In genomic region chr11:33371049-33371448, GRCh38 we compare ENCODE assay signal across 25 cellular contexts. TPM values are rescaled to one million over a fixed set of nuclear protein-coding genes. Genes with fewer than 3 reads are reported as not detected.
"Had no signal": no experiment of that assay in that cellular context is flagged by ENCODE, and none has a peak within 500 bp of the region (broad histone marks: within the 10 kb centered on the region; RNA-seq: fewer than 3 reads in every experiment).

No MANE protein-coding gene starts in this region.

- H3K36me3 Mint-ChIP-seq: activated naive CD4-positive, alpha-beta T cell treated with anti-CD3 and anti-CD28 coated beads, Interleukin-2, amount 50 U/mL, for 72 hours; natural killer cell; stimulated activated effector memory CD8-positive, alpha-beta T cell treated with anti-CD3 and anti-CD28 coated beads, Interleukin-12 subunit alpha, Interleukin-12 subunit beta, amount 100 ng/mL, for 72 hours had no signal

- H3K4me3 ChIP-seq: pancreas, right lobe of liver, skin epidermis, tibial nerve, uterus had no signal

- DNase-seq: activated CD4-positive, CD25-positive, alpha-beta regulatory T cell treated with anti-CD3 and anti-CD28 coated beads, Interleukin-2, amount 50 U/mL, for 72 hours; activated CD8-positive, alpha-beta memory T cell treated with anti-CD3 and anti-CD28 coated beads for 24 hours; activated CD8-positive, alpha-beta memory T cell treated with anti-CD3 and anti-CD28 coated beads, Interleukin-2, amount 50 U/mL, for 4 hours; activated T-cell treated with anti-CD3 and anti-CD28 coated beads, Interleukin-2, amount 50 U/mL, for 24 hours; aorta; central memory CD4-positive, alpha-beta T cell; effector CD8-positive, alpha-beta T cell; foreskin melanocyte; left ventricle myocardium superior; mammary epithelial cell; midbrain; natural killer cell; pancreas; right lobe of liver; stimulated activated CD4-positive, alpha-beta T cell treated with anti-CD3 and anti-CD28 coated beads, Interleukin-1b, Interleukin-23, amount 100 ng/mL, for 48 hours; stimulated activated naive CD8-positive, alpha-beta T cell treated with anti-CD3 and anti-CD28 coated beads, Interleukin-15, amount 100 ng/mL, for 72 hours; T-helper 17 cell; uterus had no signal

- H3K27me3 ChIP-seq: pancreas, right lobe of liver had no signal

- H3K9me3 Mint-ChIP-seq: activated naive CD4-positive, alpha-beta T cell treated with anti-CD3 and anti-CD28 coated beads, Interleukin-2, amount 50 U/mL, for 72 hours; activated T-cell treated with anti-CD3 and anti-CD28 coated beads, Interleukin-2, amount 50 U/mL, for 24 hours; activated T-helper 17 cell treated with anti-CD3 and anti-CD28 coated beads, Interleukin-2, amount 50 U/mL, for 72 hours; natural killer cell; stimulated activated effector memory CD8-positive, alpha-beta T cell treated with anti-CD3 and anti-CD28 coated beads, Interleukin-12 subunit alpha, Interleukin-12 subunit beta, amount 100 ng/mL, for 72 hours; stimulated activated naive CD8-positive, alpha-beta T cell treated with anti-CD3 and anti-CD28 coated beads, Interleukin-15, amount 100 ng/mL, for 72 hours had no signal

- ATAC-seq: activated naive CD4-positive, alpha-beta T cell treated with anti-CD3 and anti-CD28 coated beads, Interleukin-2, amount 50 U/mL, for 72 hours; activated T-helper 17 cell treated with anti-CD3 and anti-CD28 coated beads, Interleukin-2, amount 50 U/mL, for 72 hours; esophagus mucosa; left ventricle myocardium superior; natural killer cell; stimulated activated naive CD8-positive, alpha-beta T cell treated with anti-CD3 and anti-CD28 coated beads, Interleukin-15, amount 100 ng/mL, for 72 hours; T-helper 17 cell had no signal

- H3K27ac ChIP-seq: pancreas, right lobe of liver, skin epidermis, uterus, VCaP had no signal

- H3K4me1 Mint-ChIP-seq: activated T-helper 17 cell treated with anti-CD3 and anti-CD28 coated beads, Interleukin-2, amount 50 U/mL, for 72 hours; natural killer cell; stimulated activated effector memory CD8-positive, alpha-beta T cell treated with anti-CD3 and anti-CD28 coated beads, Interleukin-12 subunit alpha, Interleukin-12 subunit beta, amount 100 ng/mL, for 72 hours; stimulated activated naive CD8-positive, alpha-beta T cell treated with anti-CD3 and anti-CD28 coated beads, Interleukin-15, amount 100 ng/mL, for 72 hours; T-helper 17 cell had no signal

- H3K4me3 Mint-ChIP-seq: activated T-cell treated with anti-CD3 and anti-CD28 coated beads, Interleukin-2, amount 50 U/mL, for 24 hours; activated T-helper 17 cell treated with anti-CD3 and anti-CD28 coated beads, Interleukin-2, amount 50 U/mL, for 72 hours; natural killer cell; stimulated activated effector memory CD8-positive, alpha-beta T cell treated with anti-CD3 and anti-CD28 coated beads, Interleukin-12 subunit alpha, Interleukin-12 subunit beta, amount 100 ng/mL, for 72 hours; stimulated activated naive CD8-positive, alpha-beta T cell treated with anti-CD3 and anti-CD28 coated beads, Interleukin-15, amount 100 ng/mL, for 72 hours; T-helper 17 cell had no signal

- H3K27ac Mint-ChIP-seq: activated naive CD4-positive, alpha-beta T cell treated with anti-CD3 and anti-CD28 coated beads, Interleukin-2, amount 50 U/mL, for 72 hours; activated T-cell treated with anti-CD3 and anti-CD28 coated beads, Interleukin-2, amount 50 U/mL, for 24 hours; activated T-helper 17 cell treated with anti-CD3 and anti-CD28 coated beads, Interleukin-2, amount 50 U/mL, for 72 hours; natural killer cell; stimulated activated effector memory CD8-positive, alpha-beta T cell treated with anti-CD3 and anti-CD28 coated beads, Interleukin-12 subunit alpha, Interleukin-12 subunit beta, amount 100 ng/mL, for 72 hours; T-helper 17 cell had no signal

- H3K36me3 ChIP-seq: pancreas, right lobe of liver, tibial nerve, uterus had no signal

RNA-seq across cellular contexts. Expression of gene KIAA1549L, which starts 4.9 kb away (rescaled TPM):
- total RNA-seq: activated naive CD4-positive, alpha-beta T cell treated with anti-CD3 and anti-CD28 coated beads, Interleukin-2, amount 50 U/mL, for 72 hours; activated T-helper 17 cell treated with anti-CD3 and anti-CD28 coated beads, Interleukin-2, amount 50 U/mL, for 72 hours; natural killer cell; T-helper 17 cell had no signal
